ENCODE assay signal across 1 cellular context in genomic region chr9:133485531-133486260, GRCh38.
TF ChIP-seq lines count a peak whose summit lies in the region.

No MANE protein-coding gene starts in this region.

TF ChIP-seq in A549, 52 proteins besides CTCF, POLR2A, EP300 and RAD21 (continued from another document):
- TF ChIP-seq USF2 (IDR thresholded peaks at IDR 0.05) (no peak), NFE2L2 (conservative IDR thresholded peaks at IDR 0.05; ENCODE audit: low read length) (no peak), E2F6 (IDR thresholded peaks at IDR 0.05; ENCODE audit: borderline replicate concordance, low read depth) (no peak), RARB (CRISPR knock-in tag; IDR thresholded peaks at IDR 0.05) (no peak), MAFK (IDR thresholded peaks at IDR 0.05; ENCODE audit: partially characterized antibody) (no peak), JUNB (IDR thresholded peaks at IDR 0.05) (no peak), FOSB (CRISPR knock-in tag; IDR thresholded peaks at IDR 0.05) (no peak), ZNF302 (CRISPR knock-in tag; IDR thresholded peaks at IDR 0.05) (no peak), NPAS2 (CRISPR knock-in tag; IDR thresholded peaks at IDR 0.05; ENCODE audit: borderline replicate concordance) (no peak), RNF2 (IDR thresholded peaks at IDR 0.05; ENCODE audit: borderline replicate concordance, low read depth) (no peak)
TF ChIP-seq in A549: peak in this region for 0.
